12 cellular contexts compared by ENCODE assay signal in genomic region chr1:73627723-73628122, GRCh38.
"Had no signal": no experiment of that assay in that cellular context is flagged by ENCODE, and none has a peak within 500 bp of the region (broad histone marks: within the 10 kb centered on the region; RNA-seq: fewer than 3 reads in every experiment).

No MANE protein-coding gene starts in this region.

- H3K9me3 ChIP-seq: esophagus muscularis mucosa, ovary, testis had no signal

- H3K27me3 ChIP-seq: esophagus muscularis mucosa, ovary, testis had no signal

- DNase-seq: foreskin fibroblast; mammary epithelial cell; ovary; stimulated activated CD4-positive, alpha-beta T cell treated with anti-CD3 and anti-CD28 coated beads, Interleukin-4, amount 100 ng/mL, for 1 hour; stimulated activated CD8-positive, alpha-beta memory T cell treated with anti-CD3 and anti-CD28 coated beads, Interleukin-4, amount 100 ng/mL, for 48 hours; stimulated activated naive CD8-positive, alpha-beta T cell treated with anti-CD3 and anti-CD28 coated beads, Interleukin-15, Interleukin-2, amounts not matched to agents 100 U/mL and 50 U/mL, for 24 hours; T-helper 17 cell; testis had no signal

- FAIRE-seq: TTC549 had no signal

- H3K27ac ChIP-seq: esophagus muscularis mucosa, ovary, testis had no signal

- H3K4me3 ChIP-seq: esophagus muscularis mucosa, ovary, testis had no signal

- H3K4me1 ChIP-seq: esophagus muscularis mucosa, testis had no signal

- H3K36me3 ChIP-seq: esophagus muscularis mucosa, ovary had no signal

- ATAC-seq: activated CD4-positive, CD25-positive, alpha-beta regulatory T cell treated with anti-CD3 and anti-CD28 coated beads, Interleukin-2, amount 50 U/mL, for 24 hours; left lobe of liver; stimulated activated naive CD8-positive, alpha-beta T cell treated with anti-CD3 and anti-CD28 coated beads, Interleukin-15, Interleukin-2, amounts not matched to agents 100 U/mL and 50 U/mL, for 24 hours; T-helper 17 cell had no signal
